In genomic region chr11:1762537-1763302, GRCh38 we compare ENCODE assay signal across 8 cellular contexts. TPM values are rescaled to one million over a fixed set of nuclear protein-coding genes. Genes with fewer than 3 reads are reported as not detected.
DNase-seq lines count a peak whose midpoint lies in the region; ATAC-seq lines count a peak whose summit lies in the region.

No MANE protein-coding gene starts in this region.

- peak overlapping the region; percentile 17 for H3K27ac Mint-ChIP-seq in stimulated activated naive CD8-positive, alpha-beta T cell treated with anti-CD3 and anti-CD28 coated beads, Interleukin-15, Interleukin-2, amounts not matched to agents 100 ng/mL and 50 ng/mL, for 24 hours
- H3K27ac Mint-ChIP-seq in T-helper 17 cell = peak overlapping the region; percentile 80

- no peak overlapping the region for H3K14ac ChIP-seq in trophoblast cell (ENCODE audit: low read length)

- H3K79me2 ChIP-seq in trophoblast cell (ENCODE audit: control insufficient read depth, insufficient read depth, low read length, poor library complexity) = peaks cover 8% of the 10 kb centered on the region

- H3K4me3 Mint-ChIP-seq in stimulated activated naive CD8-positive, alpha-beta T cell treated with anti-CD3 and anti-CD28 coated beads, Interleukin-15, Interleukin-2, amounts not matched to agents 100 ng/mL and 50 ng/mL, for 24 hours = peak overlapping the region; percentile 57
- peak overlapping the region; percentile 88 for H3K4me3 Mint-ChIP-seq in T-helper 17 cell

- no CpG with 5 or more reads among the region's 16 CpGs for WGBS in trophoblast cell (ENCODE audit: extremely low coverage, insufficient coverage, insufficient read length)

- no peaks in the 10 kb centered on the region for H3K27me3 Mint-ChIP-seq in stimulated activated naive CD8-positive, alpha-beta T cell treated with anti-CD3 and anti-CD28 coated beads, Interleukin-15, Interleukin-2, amounts not matched to agents 100 ng/mL and 50 ng/mL, for 24 hours
- no peaks in the 10 kb centered on the region for H3K27me3 Mint-ChIP-seq in T-helper 17 cell

- H2AK5ac ChIP-seq in trophoblast cell (ENCODE audit: low read length) = peak overlapping the region; percentile 36

- peak overlapping the region; percentile 13 for H3K4ac ChIP-seq in trophoblast cell (ENCODE audit: low read depth, low read length)

- peaks cover 21 to 22% of the 10 kb centered on the region in 2 experiments for H3K4me1 ChIP-seq in trophoblast cell (ENCODE audit: control insufficient read depth in 1 of 2, insufficient read depth in 2 of 2, low read length in 2 of 2)

- no peak overlapping the region for H2BK12ac ChIP-seq in trophoblast cell (ENCODE audit: low read length)

- H3K27ac ChIP-seq in trophoblast cell (ENCODE audit: low read depth, low read length) = no peak overlapping the region

- peaks cover 25 to 26% of the 10 kb centered on the region in 2 experiments for H3K36me3 ChIP-seq in trophoblast cell (ENCODE audit: control insufficient read depth in 1 of 2, insufficient read depth in 2 of 2, low read length in 2 of 2)

- H3K18ac ChIP-seq in trophoblast cell (ENCODE audit: low read length) = peak overlapping the region; percentile 26

- H3K4me1 Mint-ChIP-seq in stimulated activated naive CD8-positive, alpha-beta T cell treated with anti-CD3 and anti-CD28 coated beads, Interleukin-15, Interleukin-2, amounts not matched to agents 100 ng/mL and 50 ng/mL, for 24 hours (ENCODE audit: low read depth) = peaks cover 44% of the 10 kb centered on the region
- peaks cover 33% of the 10 kb centered on the region for H3K4me1 Mint-ChIP-seq in T-helper 17 cell

- peak overlapping the region; percentile 92 for H4K91ac ChIP-seq in trophoblast cell (ENCODE audit: low read depth, low read length)

- no peak overlapping the region for H2BK120ac ChIP-seq in trophoblast cell (ENCODE audit: insufficient read depth, low read length, poor library complexity)

- H3K27me3 ChIP-seq in trophoblast cell (ENCODE audit: insufficient read depth, low read length) = no peaks in the 10 kb centered on the region

- H3K36me3 Mint-ChIP-seq in stimulated activated naive CD8-positive, alpha-beta T cell treated with anti-CD3 and anti-CD28 coated beads, Interleukin-15, Interleukin-2, amounts not matched to agents 100 ng/mL and 50 ng/mL, for 24 hours (ENCODE audit: low read depth) = no peaks in the 10 kb centered on the region
- no peaks in the 10 kb centered on the region for H3K36me3 Mint-ChIP-seq in T-helper 17 cell (ENCODE audit: low read depth)

- H3K9ac ChIP-seq in trophoblast cell (ENCODE audit: low read length) = peak overlapping the region; percentile 14

- peak overlapping the region; percentile 80 for H3K4me2 ChIP-seq in trophoblast cell (ENCODE audit: low read length)

- H3K4me3 ChIP-seq in trophoblast cell (ENCODE audit: low read depth, low read length) = peak overlapping the region; percentile 52

- H3K9me3 Mint-ChIP-seq in stimulated activated naive CD8-positive, alpha-beta T cell treated with anti-CD3 and anti-CD28 coated beads, Interleukin-15, Interleukin-2, amounts not matched to agents 100 ng/mL and 50 ng/mL, for 24 hours = no peaks in the 10 kb centered on the region

- no peak overlapping the region for H2BK5ac ChIP-seq in trophoblast cell (ENCODE audit: low read depth, low read length, poor library complexity)

- H3K79me1 ChIP-seq in trophoblast cell (ENCODE audit: low read length) = peaks cover 11% of the 10 kb centered on the region

- no peak overlapping the region for H4K12ac ChIP-seq in trophoblast cell (ENCODE audit: low read depth, low read length)

- DNase-seq in stimulated activated naive CD8-positive, alpha-beta T cell treated with anti-CD3 and anti-CD28 coated beads, Interleukin-15, Interleukin-2, amounts not matched to agents 100 U/mL and 50 U/mL, for 24 hours = no peak
- DNase-seq in T-helper 17 cell (no peak), fibroblast of the conjunctiva (ENCODE audit: low read depth) (peak; percentile 12), trophoblast cell (no peak), NCI-H510A treated with DMSO at 0.1 percent for 48 hours (lab: John Stamatoyannopoulos, UW) (no peak), NCI-H1436 treated with DMSO at 0.1 percent for 48 hours (lab: John Stamatoyannopoulos, UW) (no peak)

- peak overlapping the region; percentile 31 for H4K8ac ChIP-seq in trophoblast cell (ENCODE audit: low read depth, low read length)

- H2AFZ ChIP-seq in trophoblast cell (ENCODE audit: insufficient read depth, low read length, poor library complexity) = no peak overlapping the region

- no peak for ATAC-seq in stimulated activated naive CD8-positive, alpha-beta T cell treated with anti-CD3 and anti-CD28 coated beads, Interleukin-15, Interleukin-2, amounts not matched to agents 100 U/mL and 50 U/mL, for 24 hours
- no peak for ATAC-seq in T-helper 17 cell
- ATAC-seq in GM21360 (IDR thresholded peaks at IDR 0.05; ENCODE audit: unreplicated experiment) = no peak

- no peak overlapping the region for H3K23ac ChIP-seq in trophoblast cell (ENCODE audit: low read length)

- H3K9me3 ChIP-seq in T-helper 17 cell (ENCODE audit: control insufficient read depth, low read length, poor library complexity, severe bottlenecking) (no peaks in the 10 kb centered on the region), trophoblast cell (ENCODE audit: insufficient read depth, low read depth, low read length) (peaks cover 2% of the 10 kb centered on the region)

RNA-seq across cellular contexts. Expression of gene CTSD, which starts 1.0 kb away (rescaled TPM):
- 10 to 100 TPM; 79.6 to 83.2 TPM for total RNA-seq in T-helper 17 cell
- 141 and 149 TPM in 2 replicates for polyA plus RNA-seq in trophoblast cell (2013)

RNA-seq across cellular contexts. Expression of gene IFITM10, which starts 12.3 kb away (rescaled TPM):
- total RNA-seq in T-helper 17 cell = under 1 TPM; 0.78 to 0.90 TPM
- 1.0 and 1.3 TPM in 2 replicates for polyA plus RNA-seq in trophoblast cell (2013)
